ENCODE assay signal across 1 cellular context in the genomic region with DNA sequence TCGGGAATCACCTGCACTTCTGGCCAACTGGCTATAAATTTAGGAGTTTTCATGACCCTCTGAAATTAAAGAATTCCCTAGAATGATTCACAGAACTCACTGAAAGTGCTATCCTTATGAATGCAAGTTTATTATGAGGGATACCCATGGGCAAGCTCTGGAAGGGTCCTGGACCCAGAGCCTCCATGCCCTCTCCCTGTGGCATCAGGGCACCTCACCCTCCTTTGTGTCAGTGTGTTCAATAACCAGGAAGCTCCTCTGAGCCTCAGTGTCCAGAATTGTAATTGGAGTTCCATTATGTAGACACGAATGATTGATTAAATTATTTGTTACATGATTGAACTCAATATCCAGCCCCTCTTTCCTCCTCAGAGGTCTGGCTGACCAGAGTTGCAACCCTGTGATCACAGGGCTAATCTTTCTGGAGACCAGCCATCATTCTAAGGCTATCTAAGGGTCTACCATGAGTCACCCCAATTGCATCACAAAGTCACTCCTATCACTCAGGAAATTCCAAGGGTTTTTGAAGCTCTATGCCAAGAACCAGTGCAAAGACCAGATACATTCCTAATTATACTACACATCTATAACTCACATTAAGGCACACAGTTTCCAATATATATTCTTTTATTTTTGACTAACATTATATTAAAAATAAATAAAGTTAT.
TF ChIP-seq lines count a peak whose summit lies in the region.

No MANE protein-coding gene starts in this region.

TF ChIP-seq in K562, 482 proteins besides CTCF, POLR2A, EP300 and RAD21 (continued from another document):
- TF ChIP-seq, protein P1, sequence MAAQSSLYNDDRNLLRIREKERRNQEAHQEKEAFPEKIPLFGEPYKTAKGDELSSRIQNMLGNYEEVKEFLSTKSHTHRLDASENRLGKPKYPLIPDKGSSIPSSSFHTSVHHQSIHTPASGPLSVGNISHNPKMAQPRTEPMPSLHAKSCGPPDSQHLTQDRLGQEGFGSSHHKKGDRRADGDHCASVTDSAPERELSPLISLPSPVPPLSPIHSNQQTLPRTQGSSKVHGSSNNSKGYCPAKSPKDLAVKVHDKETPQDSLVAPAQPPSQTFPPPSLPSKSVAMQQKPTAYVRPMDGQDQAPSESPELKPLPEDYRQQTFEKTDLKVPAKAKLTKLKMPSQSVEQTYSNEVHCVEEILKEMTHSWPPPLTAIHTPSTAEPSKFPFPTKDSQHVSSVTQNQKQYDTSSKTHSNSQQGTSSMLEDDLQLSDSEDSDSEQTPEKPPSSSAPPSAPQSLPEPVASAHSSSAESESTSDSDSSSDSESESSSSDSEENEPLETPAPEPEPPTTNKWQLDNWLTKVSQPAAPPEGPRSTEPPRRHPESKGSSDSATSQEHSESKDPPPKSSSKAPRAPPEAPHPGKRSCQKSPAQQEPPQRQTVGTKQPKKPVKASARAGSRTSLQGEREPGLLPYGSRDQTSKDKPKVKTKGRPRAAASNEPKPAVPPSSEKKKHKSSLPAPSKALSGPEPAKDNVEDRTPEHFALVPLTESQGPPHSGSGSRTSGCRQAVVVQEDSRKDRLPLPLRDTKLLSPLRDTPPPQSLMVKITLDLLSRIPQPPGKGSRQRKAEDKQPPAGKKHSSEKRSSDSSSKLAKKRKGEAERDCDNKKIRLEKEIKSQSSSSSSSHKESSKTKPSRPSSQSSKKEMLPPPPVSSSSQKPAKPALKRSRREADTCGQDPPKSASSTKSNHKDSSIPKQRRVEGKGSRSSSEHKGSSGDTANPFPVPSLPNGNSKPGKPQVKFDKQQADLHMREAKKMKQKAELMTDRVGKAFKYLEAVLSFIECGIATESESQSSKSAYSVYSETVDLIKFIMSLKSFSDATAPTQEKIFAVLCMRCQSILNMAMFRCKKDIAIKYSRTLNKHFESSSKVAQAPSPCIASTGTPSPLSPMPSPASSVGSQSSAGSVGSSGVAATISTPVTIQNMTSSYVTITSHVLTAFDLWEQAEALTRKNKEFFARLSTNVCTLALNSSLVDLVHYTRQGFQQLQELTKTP (IDR thresholded peaks at IDR 0.05; ENCODE audit: low read depth in 1 of 2, partially characterized antibody in 2 of 2) = no peak
- TF ChIP-seq RFX5 (IDR thresholded peaks at IDR 0.05; ENCODE audit: low read depth, low read length) (no peak), EGR1 (conservative IDR thresholded peaks at IDR 0.05) (no peak), NCOA4 (IDR thresholded peaks at IDR 0.05; ENCODE audit: partially characterized antibody) (no peak), ZSCAN32 (CRISPR knock-in tag; IDR thresholded peaks at IDR 0.05) (no peak), CC2D1A (IDR thresholded peaks at IDR 0.05) (no peak), RBM15 (IDR thresholded peaks at IDR 0.05; ENCODE audit: insufficient read depth, low read length) (no peak), ZNF274 (IDR thresholded peaks at IDR 0.05; ENCODE audit: borderline replicate concordance, low read depth, low read length) (no peak), NFATC3 (IDR thresholded peaks at IDR 0.05) (no peak), ZBTB1 (CRISPR knock-in tag; IDR thresholded peaks at IDR 0.05; ENCODE audit: borderline replicate concordance, low read depth) (no peak), ARID1B (IDR thresholded peaks at IDR 0.05) (peak; percentile 59; the same call in 1 of the 2 replicates), HBP1 (CRISPR knock-in tag; IDR thresholded peaks at IDR 0.05) (no peak), CEBPB (tag; IDR thresholded peaks at IDR 0.05) (peak; percentile 69), ETV1 (tag; conservative IDR thresholded peaks at IDR 0.05; ENCODE audit: low read depth) (no peak), RCOR1 (IDR thresholded peaks at IDR 0.05; ENCODE audit: borderline replicate concordance in 1 of 2, low read depth in 2 of 2, low read length in 2 of 2) (peak in 1 of 2 experiments; percentile 27; a peak in 1 of 4 replicates), SMARCE1 (IDR thresholded peaks at IDR 0.05) (peak; percentile 60; the same call in 1 of the 2 replicates), JUN (IDR thresholded peaks at IDR 0.05; ENCODE audit: borderline replicate concordance, low read depth, low read length) (peak; percentile 90), JUN (CRISPR knock-in tag; IDR thresholded peaks at IDR 0.05; ENCODE audit: borderline replicate concordance) (no peak), EWSR1 (IDR thresholded peaks at IDR 0.05; ENCODE audit: borderline replicate concordance, low read depth, partially characterized antibody) (no peak), ZNF398 (CRISPR knock-in tag; IDR thresholded peaks at IDR 0.05) (no peak), YBX1 (IDR thresholded peaks at IDR 0.05) (no peak), JUNB (CRISPR knock-in tag; conservative IDR thresholded peaks at IDR 0.05) (0 out of 2 replicates have a peak, but pooled peaks have one; percentile 57), SMARCA4 (IDR thresholded peaks at IDR 0.05) (peak; percentile 64; the same call in 1 of the 2 replicates), IRF1 (CRISPR knock-in tag; IDR thresholded peaks at IDR 0.05; ENCODE audit: borderline replicate concordance) (no peak), ATF3 (IDR thresholded peaks at IDR 0.05) (peak; percentile 93), ATF3 (CRISPR knock-in tag; conservative IDR thresholded peaks at IDR 0.05) (no peak), ATF7 (IDR thresholded peaks at IDR 0.05) (peak; percentile 48; the same call in 1 of the 2 replicates), PHTF2 (CRISPR knock-in tag; IDR thresholded peaks at IDR 0.05) (no peak), SAP30 (IDR thresholded peaks at IDR 0.05; ENCODE audit: borderline replicate concordance, insufficient read depth, low read depth, low read length, poor library complexity, severe bottlenecking) (no peak), ZMIZ1 (IDR thresholded peaks at IDR 0.05; ENCODE audit: low read depth in 2 of 2, low read length in 2 of 2) (no peak), ZNF766 (CRISPR knock-in tag; conservative IDR thresholded peaks at IDR 0.05) (no peak), ZNF639 (CRISPR knock-in tag; conservative IDR thresholded peaks at IDR 0.05 in 1 of 2, IDR thresholded peaks at IDR 0.05 in 1 of 2) (no peak), ARNT (IDR thresholded peaks at IDR 0.05) (no peak), TAL1 (IDR thresholded peaks at IDR 0.05) (no peak), NFIC (IDR thresholded peaks at IDR 0.05) (peak; percentile 47; the same call in 1 of the 2 replicates), KLF16 (IDR thresholded peaks at IDR 0.05) (no peak), CTBP1 (IDR thresholded peaks at IDR 0.05; ENCODE audit: borderline replicate concordance) (0 out of 2 replicates have a peak, but pooled peaks have one; percentile 14), TRIM24 (IDR thresholded peaks at IDR 0.05) (peak; percentile 35 to 55; a peak in 1 of 4 replicates), MTA3 (IDR thresholded peaks at IDR 0.05; ENCODE audit: borderline replicate concordance) (no peak)
- TF ChIP-seq, protein P2, sequence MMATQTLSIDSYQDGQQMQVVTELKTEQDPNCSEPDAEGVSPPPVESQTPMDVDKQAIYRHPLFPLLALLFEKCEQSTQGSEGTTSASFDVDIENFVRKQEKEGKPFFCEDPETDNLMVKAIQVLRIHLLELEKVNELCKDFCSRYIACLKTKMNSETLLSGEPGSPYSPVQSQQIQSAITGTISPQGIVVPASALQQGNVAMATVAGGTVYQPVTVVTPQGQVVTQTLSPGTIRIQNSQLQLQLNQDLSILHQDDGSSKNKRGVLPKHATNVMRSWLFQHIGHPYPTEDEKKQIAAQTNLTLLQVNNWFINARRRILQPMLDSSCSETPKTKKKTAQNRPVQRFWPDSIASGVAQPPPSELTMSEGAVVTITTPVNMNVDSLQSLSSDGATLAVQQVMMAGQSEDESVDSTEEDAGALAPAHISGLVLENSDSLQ (IDR thresholded peaks at IDR 0.05) = peak; percentile 40; the same call in 1 of the 2 replicates
